Comparison of ENCODE assay signal across 8 cellular contexts in genomic region chr5:17189381-17190036, GRCh38. TPM values are rescaled to one million over a fixed set of nuclear protein-coding genes. Genes with fewer than 3 reads are reported as not detected.
DNase-seq lines count a peak whose midpoint lies in the region; ATAC-seq and TF ChIP-seq lines count a peak whose summit lies in the region.

No MANE protein-coding gene starts in this region.

- no peaks in the 10 kb centered on the region for H3K9me3 ChIP-seq in psoas muscle

- intact Hi-C loops in psoas muscle (cut with DNase I): loop anchor here (2.0 to 10.0 kb wide), 6 partner anchors 255 to 697 kb away; partner anchors contain the start of gene MYO10 (in 1 of the 2)

- H3K4me3 ChIP-seq in psoas muscle: no peak overlapping the region

- POLR2A ChIA-PET in RWPE1 (lab: Yijun Ruan, JAX; ENCODE audit: low non-redundant PET): interaction anchor here (0.5 kb wide), 1 partner anchor 229 kb away, joined by 5 read pairs; no protein-coding TSS in a partner anchor

- DNase-seq in DMS 273 treated with DMSO at 0.1 percent for 48 hours (lab: John Stamatoyannopoulos, UW): peak; percentile 62
- DNase-seq in LoVo (ENCODE audit: low spot score): peak; percentile 84
- peak; percentile 61 for DNase-seq in RWPE1 (ENCODE audit: low spot score)
- DNase-seq in activated T-helper 9 cell treated with anti-CD3 and anti-CD28 coated beads, Interleukin-2, amount 50 U/mL, for 16 hours (ENCODE audit: low read depth): peak; percentile 19
- peak; percentile 88 for DNase-seq in glutamatergic neuron
- peak; percentile 63 to 76 for DNase-seq in psoas muscle

- peaks cover 21% of the 10 kb centered on the region for H3K4me1 ChIP-seq in psoas muscle

- 37 to 42% (median 38%) methylated on average over 13 of the region's 13 CpGs for WGBS in psoas muscle, 3 donors

- H3K27ac Mint-ChIP-seq in glutamatergic neuron (ENCODE audit: unreplicated experiment): peak overlapping the region; percentile 14

- no peaks in the 10 kb centered on the region for H3K27me3 ChIP-seq in psoas muscle (ENCODE audit: insufficient read depth in 3 of 3, low read length in 2 of 3)

- H3K36me3 ChIP-seq in psoas muscle (ENCODE audit: insufficient read depth in 1 of 2, low read depth in 1 of 2): no peaks in the 10 kb centered on the region

- H3K9me3 Mint-ChIP-seq in glutamatergic neuron (ENCODE audit: unreplicated experiment): peaks cover 2% of the 10 kb centered on the region

- TF ChIP-seq CTCF in RWPE1 (conservative IDR thresholded peaks at IDR 0.05; ENCODE audit: low read depth) (peak; percentile 93), glutamatergic neuron (IDR thresholded peaks at IDR 0.05; ENCODE audit: partially characterized antibody, unreplicated experiment) (peak; percentile 94), psoas muscle (IDR thresholded peaks at IDR 0.05) (peak; percentile 83)

- peaks cover 11% of the 10 kb centered on the region for H3K36me3 Mint-ChIP-seq in glutamatergic neuron (ENCODE audit: unreplicated experiment)

- no peak overlapping the region for H3K4me3 Mint-ChIP-seq in glutamatergic neuron (ENCODE audit: unreplicated experiment)

- ATAC-seq in GM21529 (IDR thresholded peaks at IDR 0.05; ENCODE audit: unreplicated experiment): peak; percentile 72
- peak; percentile 53 to 74 (median 66) for ATAC-seq in psoas muscle
- no peak for ATAC-seq in HG02970 (IDR thresholded peaks at IDR 0.05; ENCODE audit: low FRiP score, unreplicated experiment)

- H3K27me3 Mint-ChIP-seq in glutamatergic neuron (ENCODE audit: unreplicated experiment): peaks cover 5% of the 10 kb centered on the region

- H3K27ac ChIP-seq in RWPE1 (no peak overlapping the region), psoas muscle (no peak overlapping the region)

- CTCF ChIA-PET in RWPE1 (lab: Yijun Ruan, JAX): interaction anchor here (0.6 to 2.6 kb wide), 43 partner anchors 9 to 1107 kb away, joined by 3 to 18 read pairs (median 4); no protein-coding TSS in a partner anchor

- peaks cover 23% of the 10 kb centered on the region for H3K4me1 Mint-ChIP-seq in glutamatergic neuron (ENCODE audit: low read depth, unreplicated experiment)

RNA-seq across cellular contexts. Expression of gene BASP1, which starts 27.9 kb away (rescaled TPM):
- total RNA-seq in glutamatergic neuron (ENCODE audit: unreplicated experiment): 832 TPM
- total RNA-seq in psoas muscle: 1 to 10 TPM in 3 of 4 donors, under 1 TPM in 1; 0.67 to 1.9 (median 1.1) TPM
- polyA plus RNA-seq in psoas muscle: 1 to 10 TPM in 1 of 3 donors, under 1 TPM in 2; 0.64 to 1.2 (median 0.73) TPM

Comparison
In these comparisons a context has a peak if more than half of its experiments do, and no peak if none do; other contexts are left out.
1. DNase-seq: peak in every context shown above with its lines; median percentile 88 in glutamatergic neuron; 84 in LoVo; 70 in psoas muscle; 62 in DMS 273 treated with DMSO at 0.1 percent for 48 hours; 61 in RWPE1; 19 in activated T-helper 9 cell treated with anti-CD3 and anti-CD28 coated beads, Interleukin-2, amount 50 U/mL, for 16 hours.
2. RNA of gene BASP1, which starts 27.9 kb away (total RNA-seq): 832 TPM in glutamatergic neuron (single experiment); 0.67 to 1.9 TPM in psoas muscle; every median in the first group is over 100 times any median in the second.
3. Peak in every context shown above with its lines, with median percentiles within 50 percentile points of each other: CTCF ChIP-seq.